In genomic region chr16:9159839-9160550, GRCh38 we compare ENCODE assay signal across 8 cellular contexts.
DNase-seq lines count a peak whose midpoint lies in the region; ATAC-seq and TF ChIP-seq lines count a peak whose summit lies in the region.

No MANE protein-coding gene starts in this region.

- H3K4me2 ChIP-seq in SU-DHL-6 (ENCODE audit: low read depth, low read length, poor library complexity, severe bottlenecking), result no peak overlapping the region

- H3K27ac ChIP-seq in SU-DHL-6 (ENCODE audit: low read depth, low read length) (no peak overlapping the region), thyroid gland (no peak overlapping the region)

- H3K36me3 ChIP-seq in SU-DHL-6 (ENCODE audit: low read length), result no peaks in the 10 kb centered on the region
- H3K36me3 ChIP-seq in thyroid gland, result no peaks in the 10 kb centered on the region

- peak; percentile 12 for DNase-seq in NK-92 treated with Interleukin-12 subunit alpha and Interleukin-12 subunit beta, amount 100 ng/mL, for 24 hours (lab: John Stamatoyannopoulos, UW)
- DNase-seq in NK-92 (lab: John Stamatoyannopoulos, UW; ENCODE audit: unreplicated experiment) (no peak), KBM-7 (peak; percentile 60), ecto neural progenitor cell (ENCODE audit: low spot score) (peak; percentile 82), medulla oblongata (ENCODE audit: extremely low spot score) (peak; percentile 71), thyroid gland (peak; percentile 63 to 73)

- H3K9me3 ChIP-seq in SU-DHL-6 (ENCODE audit: insufficient read depth, low read length) (no peaks in the 10 kb centered on the region), thyroid gland (no peaks in the 10 kb centered on the region)

- H3K79me2 ChIP-seq in SU-DHL-6 (ENCODE audit: insufficient read depth, low read length), result no peaks in the 10 kb centered on the region

- H3K4me1 ChIP-seq in thyroid gland, result no peaks in the 10 kb centered on the region

- H2AFZ ChIP-seq in SU-DHL-6 (ENCODE audit: low read depth, low read length, severe bottlenecking), result no peak overlapping the region

- TF ChIP-seq CTCF in SU-DHL-6 (IDR thresholded peaks at IDR 0.05; ENCODE audit: insufficient read depth, low read length, poor library complexity, severe bottlenecking) (peak; percentile 29), thyroid gland (IDR thresholded peaks at IDR 0.05) (peak; percentile 38 to 82 (median 61))

- in situ Hi-C loops in KBM-7 (cut with MboI; ENCODE audit: low pct_unique_long_range_greater_than_20kb, low sequenced_read_pairs), result no loop called here

- no peaks in the 10 kb centered on the region for H3K9me2 ChIP-seq in SU-DHL-6 (replicated peaks; ENCODE audit: insufficient read depth, low read length)

- WGBS in thyroid gland, 2 donors, result 13% methylated on average over 15 of the region's 15 CpGs

- H3K4me3 ChIP-seq in SU-DHL-6 (ENCODE audit: insufficient read depth, low read length, poor library complexity, severe bottlenecking) (no peak overlapping the region), thyroid gland (replicated peaks in 1 of 3) (no peak overlapping the region)

- TF ChIP-seq POLR2A in thyroid gland (IDR thresholded peaks at IDR 0.05), result no peak

- H3F3A ChIP-seq in SU-DHL-6 (ENCODE audit: insufficient read depth), result no peaks in the 10 kb centered on the region

- no peaks in the 10 kb centered on the region for H4K20me1 ChIP-seq in SU-DHL-6 (ENCODE audit: low read depth, low read length)

- ATAC-seq in HG02798 (IDR thresholded peaks at IDR 0.05; ENCODE audit: poor library complexity, unreplicated experiment), result no peak

- intact Hi-C loops in thyroid gland (cut with DNase I), result loop anchor here (10.0 kb wide), 1 partner anchor 1025 kb away; the partner anchor contains the start of gene GRIN2A

- H3K27me3 ChIP-seq in SU-DHL-6 (ENCODE audit: low read length) (no peaks in the 10 kb centered on the region), thyroid gland (no peaks in the 10 kb centered on the region)

- H3K9ac ChIP-seq in SU-DHL-6 (ENCODE audit: low read length), result no peak overlapping the region
